In the genomic region with DNA sequence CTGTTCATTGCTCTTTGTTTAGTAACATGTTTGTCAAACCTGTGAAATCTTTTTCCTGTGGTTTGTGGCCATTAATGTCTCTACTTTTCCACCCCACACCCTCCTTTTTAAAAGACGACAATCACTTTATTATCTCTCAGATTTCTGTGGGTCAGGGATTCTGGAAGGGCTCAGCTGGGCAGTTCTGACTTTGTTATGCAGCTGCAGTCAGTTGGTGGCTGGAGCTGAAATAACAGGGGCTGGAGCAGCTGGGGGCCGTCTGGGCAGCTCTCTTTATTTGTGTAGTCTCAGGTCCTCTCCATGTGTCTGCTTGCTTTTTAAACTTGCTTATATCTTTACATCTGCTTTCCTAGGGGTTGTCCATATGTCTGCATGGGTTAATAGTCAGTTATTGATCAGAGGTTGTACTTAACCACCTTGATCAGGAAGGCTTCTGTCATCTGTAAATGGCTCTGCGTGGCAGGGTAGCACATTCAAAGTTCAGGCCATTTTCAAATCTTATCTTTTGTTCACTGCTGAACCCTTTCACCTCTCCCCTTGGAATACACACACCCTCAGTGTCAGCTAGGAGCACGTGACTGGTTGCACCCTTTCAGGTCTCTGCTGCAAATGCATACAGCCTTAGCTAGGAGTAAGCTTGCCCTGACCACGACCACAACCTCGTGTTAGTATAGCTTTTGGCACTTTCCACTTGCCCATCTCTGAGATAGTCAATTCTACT, we compare ENCODE assay signal across 8 cellular contexts. TPM values are rescaled to one million over a fixed set of nuclear protein-coding genes. Genes with fewer than 3 reads are reported as not detected.
A peak's percentile ranks its signal among the peaks of the same experiment; 100 is the strongest.
DNase-seq lines count a peak whose midpoint lies in the region; ATAC-seq and TF ChIP-seq lines count a peak whose summit lies in the region.

No MANE protein-coding gene starts in this region.

- POLR2A ChIA-PET in T-cell (lab: Charles Lee) = interaction anchor here in 1 of 2 donors (0.5 to 2.7 kb wide), 4 partner anchors 54 to 157 kb away, joined by 3 to 15 read pairs (median 8); no protein-coding TSS in a partner anchor

- H3K4me1 Mint-ChIP-seq in T-cell (peaks cover 25 to 79% (median 75%) of the 10 kb centered on the region in 3 donors), progenitor cell of endocrine pancreas (ENCODE audit: low read depth) (peaks cover 31% of the 10 kb centered on the region)

- H3K9me3 ChIP-seq in ectodermal cell (ENCODE audit: control insufficient read depth, low read length) = no peaks in the 10 kb centered on the region

- H3K36me3 ChIP-seq in ectodermal cell (ENCODE audit: control insufficient read depth, insufficient read depth, low read length) = no peaks in the 10 kb centered on the region

- H3K27me3 Mint-ChIP-seq in T-cell = no peaks in the 10 kb centered on the region
- H3K27me3 Mint-ChIP-seq in progenitor cell of endocrine pancreas = no peaks in the 10 kb centered on the region

- H3K9me3 Mint-ChIP-seq in T-cell (peaks cover 0 to 8% (median 0%) of the 10 kb centered on the region in 3 donors), progenitor cell of endocrine pancreas (ENCODE audit: low read depth) (peaks cover 9% of the 10 kb centered on the region)

- peak overlapping the region; percentile 48 for H3K27ac ChIP-seq in ectodermal cell (ENCODE audit: insufficient read depth, low read depth, low read length, poor library complexity, severe bottlenecking)

- peak overlapping the region; percentile 94 to 95 for H3K27ac Mint-ChIP-seq in T-cell
- peak overlapping the region; percentile 95 for H3K27ac Mint-ChIP-seq in progenitor cell of endocrine pancreas

- no peaks in the 10 kb centered on the region for H3K27me3 ChIP-seq in ectodermal cell (ENCODE audit: control insufficient read depth, insufficient read depth, low read length, poor library complexity, severe bottlenecking)

- H3K36me3 Mint-ChIP-seq in T-cell (peaks cover 55% of the 10 kb centered on the region), progenitor cell of endocrine pancreas (ENCODE audit: insufficient read depth) (peaks cover 10% of the 10 kb centered on the region)

- no peak for TF ChIP-seq CTCF in progenitor cell of endocrine pancreas (IDR thresholded peaks at IDR 0.05; ENCODE audit: unreplicated experiment)

- peaks cover 10% of the 10 kb centered on the region for H3K4me1 ChIP-seq in ectodermal cell (ENCODE audit: control insufficient read depth, insufficient read depth, low read length)

- peak overlapping the region in 2 of 3 donors; percentile 40 to 51 for H3K4me3 Mint-ChIP-seq in T-cell
- peak overlapping the region; percentile 12 for H3K4me3 Mint-ChIP-seq in progenitor cell of endocrine pancreas (ENCODE audit: low read depth)

- WGBS in ectodermal cell, 2 experiments = 21 to 23% methylated on average over 6 of the region's 6 CpGs

- H3K4me3 ChIP-seq in ectodermal cell (ENCODE audit: insufficient read depth, low read depth, low read length) = no peak overlapping the region

- peak; percentile 51 for ATAC-seq in GM19452 (IDR thresholded peaks at IDR 0.05; ENCODE audit: unreplicated experiment)
- ATAC-seq in T-cell (replicated peaks in 1 of 4) = peak in 3 of 4 experiments; percentile 34 to 65 (median 45)
- no peak for ATAC-seq in HG03135 (IDR thresholded peaks at IDR 0.05; ENCODE audit: unreplicated experiment)

- CTCF ChIA-PET in T-cell (lab: Charles Lee) = interaction anchor here (0.6 to 2.2 kb wide), 10 partner anchors 17 to 352 kb away, joined by 3 to 8 read pairs (median 4); no protein-coding TSS in a partner anchor

- DNase-seq in T-cell (peak in 24 of 34 experiments; percentile 9 to 46 (median 26)), progenitor cell of endocrine pancreas (ENCODE audit: low spot score, unreplicated experiment) (no peak), NCI-H1105 treated with DMSO at 0.1 percent for 48 hours (lab: John Stamatoyannopoulos, UW) (no peak), NCI-H446 treated with DMSO at 0.1 percent for 48 hours (lab: John Stamatoyannopoulos, UW) (no peak), NCI-H1694 (lab: John Stamatoyannopoulos, UW) (no peak)

RNA-seq across cellular contexts. Expression of a gene that starts 27.9 kb away (rescaled TPM):
- 10 to 100 TPM; 18.0 to 34.0 (median 25.5) TPM for total RNA-seq in T-cell
- 9.8 TPM for polyA plus RNA-seq in ectodermal cell (2013, experiment 1 of 4)
- polyA plus RNA-seq in ectodermal cell (2013, experiment 2 of 4) = 11.0 TPM
- 8.8 TPM for polyA plus RNA-seq in ectodermal cell (2013, experiment 3 of 4)
- polyA plus RNA-seq in ectodermal cell (2013, experiment 4 of 4) = 10.7 TPM
- 22.0 and 25.2 TPM in 2 replicates for total RNA-seq in progenitor cell of endocrine pancreas

RNA-seq across cellular contexts. Expression of a gene that starts 34.7 kb away (rescaled TPM):
- total RNA-seq in T-cell (1 to 10 TPM in 2 of 5 donors, under 1 TPM in 3; 0.16 to 1.6 (median 0.96) TPM), progenitor cell of endocrine pancreas (30.1 and 30.7 TPM in 2 replicates)
- polyA plus RNA-seq in ectodermal cell (2013, experiment 1 of 4) = 5.7 TPM
- 8.9 TPM for polyA plus RNA-seq in ectodermal cell (2013, experiment 2 of 4)
- polyA plus RNA-seq in ectodermal cell (2013, experiment 3 of 4) = 6.0 TPM
- polyA plus RNA-seq in ectodermal cell (2013, experiment 4 of 4) = 8.4 TPM

Comparison
In these comparisons a context has a peak if more than half of its experiments do, and no peak if none do; other contexts are left out.
1. DNase-seq: peak in T-cell (24 of 34); none in progenitor cell of endocrine pancreas (single experiment), NCI-H1105 treated with DMSO at 0.1 percent for 48 hours (single experiment), NCI-H446 treated with DMSO at 0.1 percent for 48 hours (single experiment) and NCI-H1694 (single experiment).
2. RNA of a gene that starts 34.7 kb away (total RNA-seq): 30.1 to 30.7 TPM in progenitor cell of endocrine pancreas; 0.16 to 1.6 TPM in T-cell; every median in the first group is over 10 times any median in the second.